ENCODE assay signal across 31 cellular contexts in genomic region chr14:99996951-99997571, GRCh38.
DNase-seq lines count a peak whose midpoint lies in the region; ATAC-seq, FAIRE-seq and TF ChIP-seq lines count a peak whose summit lies in the region.
"Had no signal": no experiment of that assay in that cellular context is flagged by ENCODE, and none has a peak within 500 bp of the region (broad histone marks: within the 10 kb centered on the region; RNA-seq: fewer than 3 reads in every experiment).

No MANE protein-coding gene starts in this region.

- no peaks in the 10 kb centered on the region for H3K9me3 ChIP-seq in PC-9 (ENCODE audit: insufficient read depth, low read depth)
- H3K9me3 ChIP-seq: esophagus muscularis mucosa, heart right ventricle, upper lobe of right lung had no signal

- BruUV-seq in PC-9 (replicated peaks; lab: Mats Ljungman, UMichigan), result no TSS peak

- no peaks in the 10 kb centered on the region for H3K9me2 ChIP-seq in PC-9 (ENCODE audit: insufficient read depth)

- no peak overlapping the region for H3K4me3 Mint-ChIP-seq in mesothelial cell of epicardium
- H3K4me3 Mint-ChIP-seq in CD14-positive monocyte, result no peak overlapping the region
- H3K4me3 Mint-ChIP-seq in activated T-cell treated with anti-CD3 and anti-CD28 coated beads, Interleukin-2, amount 50 U/mL, for 4 hours, result no peak overlapping the region
- H3K4me3 Mint-ChIP-seq: CD4-positive, alpha-beta memory T cell; dendritic cell treated with granulocyte-macrophage colony-stimulating factor and Interleukin-4, amounts not matched to agents 40 ng/mL and 50 ng/mL, for 4 days; natural killer cell treated with Interleukin-12 subunit alpha and Interleukin-12 subunit beta and Interleukin-15 and Interleukin-18, amount 100 ng/mL, for 72 hours had no signal

- in situ Hi-C loops in GM13977 (cut with MboI; ENCODE audit: low pct_unique_long_range_greater_than_20kb, low sequenced_read_pairs, unreplicated experiment), result no loop called here

- H3K79me2 ChIP-seq in PC-9 (ENCODE audit: low read depth), result 0 out of 2 replicates have a peak, but pooled peaks cover 6% of the 10 kb centered on the region

- DNase-seq in AG04449 (ENCODE audit: low read depth, low spot score) (peak; percentile 44), PC-9 (peak in 1 of 2 experiments; percentile 90), bronchial epithelial cell (ENCODE audit: low read depth) (peak; percentile 79), mesothelial cell of epicardium (ENCODE audit: low spot score in 2 of 2, unreplicated experiment in 2 of 2) (no peak), GM13977 (ENCODE audit: low spot score) (no peak), CD14-positive monocyte (ENCODE audit: low spot score) (no peak), AG08395 (ENCODE audit: low spot score) (no peak)
- DNase-seq in activated T-cell treated with anti-CD3 and anti-CD28 coated beads, Interleukin-2, amount 50 U/mL, for 4 hours, result no peak
- DNase-seq: activated CD4-positive, alpha-beta T cell treated with anti-CD3 and anti-CD28 coated beads for 4 hours; activated effector memory CD4-positive, alpha-beta T cell treated with Interleukin-2 at 50 U/mL for 16 hours; activated T-cell treated with anti-CD3 and anti-CD28 coated beads for 4 hours; CD4-positive, alpha-beta memory T cell; central memory CD4-positive, alpha-beta T cell; heart right ventricle; NCI-H1417 treated with DMSO at 0.1 percent for 48 hours; NCI-H2029 treated with DMSO at 0.1 percent for 48 hours; NCI-H69; occipital lobe; retina; stimulated activated naive CD4-positive, alpha-beta T cell; T-helper 9 cell; upper lobe of right lung had no signal

- intact Hi-C loops in PC-9 (cut with micrococcal nuclease; ENCODE audit: unreplicated experiment) (no loop called here), CD14-positive monocyte (cut with micrococcal nuclease) (no loop called here)

- no peaks in the 10 kb centered on the region for H4K20me1 ChIP-seq in PC-9 (ENCODE audit: insufficient read depth)

- no peak for ATAC-seq in activated T-cell treated with anti-CD3 and anti-CD28 coated beads, Interleukin-2, amount 50 U/mL, for 4 hours
- ATAC-seq: activated naive CD4-positive, alpha-beta T cell treated with anti-CD3 and anti-CD28 coated beads, Interleukin-2, amount 50 U/mL, for 72 hours; heart right ventricle; natural killer cell treated with Interleukin-12 subunit alpha and Interleukin-12 subunit beta and Interleukin-15 and Interleukin-18, amount 100 ng/mL, for 72 hours; Panc1; upper lobe of right lung had no signal

- TF ChIP-seq CTCF in AG04449 (IDR thresholded peaks at IDR 0.05; ENCODE audit: insufficient read depth, low read length, missing control alignments) (no peak), PC-9 (conservative IDR thresholded peaks at IDR 0.05) (no peak), bronchial epithelial cell (IDR thresholded peaks at IDR 0.05; ENCODE audit: insufficient read depth, low read length, severe bottlenecking) (no peak), mesothelial cell of epicardium (IDR thresholded peaks at IDR 0.05; ENCODE audit: unreplicated experiment) (no peak), GM13977 (IDR thresholded peaks at IDR 0.05; ENCODE audit: extremely low read depth, insufficient read depth, missing control alignments) (no peak), CD14-positive monocyte (IDR thresholded peaks at IDR 0.05) (no peak)

- peak overlapping the region; percentile 78 for H3K27ac ChIP-seq in PC-9
- H3K27ac ChIP-seq: esophagus muscularis mucosa, heart right ventricle, KMS-11, upper lobe of right lung had no signal

- H3K27ac Mint-ChIP-seq in mesothelial cell of epicardium, result peak overlapping the region; percentile 23
- no peak overlapping the region for H3K27ac Mint-ChIP-seq in CD14-positive monocyte
- H3K27ac Mint-ChIP-seq: activated naive CD4-positive, alpha-beta T cell treated with anti-CD3 and anti-CD28 coated beads, Interleukin-2, amount 50 U/mL, for 72 hours; dendritic cell treated with granulocyte-macrophage colony-stimulating factor and Interleukin-4, amounts not matched to agents 40 ng/mL and 50 ng/mL, for 4 days; natural killer cell treated with Interleukin-12 subunit alpha and Interleukin-12 subunit beta and Interleukin-15 and Interleukin-18, amount 100 ng/mL, for 72 hours had no signal

- H3K4me1 Mint-ChIP-seq in mesothelial cell of epicardium (peaks cover 7% of the 10 kb centered on the region), CD14-positive monocyte (peaks cover 4% of the 10 kb centered on the region)
- H3K4me1 Mint-ChIP-seq in activated T-cell treated with anti-CD3 and anti-CD28 coated beads, Interleukin-2, amount 50 U/mL, for 4 hours (ENCODE audit: low read depth), result peaks cover 9% of the 10 kb centered on the region

- no peaks in the 10 kb centered on the region for H3K36me3 ChIP-seq in PC-9 (ENCODE audit: low read depth)
- H3K36me3 ChIP-seq in bronchial epithelial cell (ENCODE audit: control insufficient read depth, insufficient read depth, low read length), result no peaks in the 10 kb centered on the region
- H3K36me3 ChIP-seq: esophagus muscularis mucosa, heart right ventricle, upper lobe of right lung had no signal

- H3K36me3 Mint-ChIP-seq in mesothelial cell of epicardium (peaks cover 24% of the 10 kb centered on the region), CD14-positive monocyte (no peaks in the 10 kb centered on the region)
- no peaks in the 10 kb centered on the region for H3K36me3 Mint-ChIP-seq in activated T-cell treated with anti-CD3 and anti-CD28 coated beads, Interleukin-2, amount 50 U/mL, for 4 hours (ENCODE audit: insufficient read depth)
- H3K36me3 Mint-ChIP-seq: CD4-positive, alpha-beta memory T cell; natural killer cell treated with Interleukin-12 subunit alpha and Interleukin-12 subunit beta and Interleukin-15 and Interleukin-18, amount 100 ng/mL, for 72 hours had no signal

- no peak for FAIRE-seq in bronchial epithelial cell (lab: Jason Lieb, UNC)
- FAIRE-seq: astrocyte, frontal cortex, H54 had no signal

- no peaks in the 10 kb centered on the region for H3K27me3 ChIP-seq in PC-9 (ENCODE audit: insufficient read depth, low read depth)
- H3K27me3 ChIP-seq in bronchial epithelial cell (ENCODE audit: control insufficient read depth, insufficient read depth, low read length), result no peaks in the 10 kb centered on the region
- H3K27me3 ChIP-seq: esophagus muscularis mucosa, heart right ventricle, upper lobe of right lung had no signal

- peak overlapping the region; percentile 34; the same call in 1 of the 2 replicates for H2AFZ ChIP-seq in PC-9

- H3K4me3 ChIP-seq in AG04449 (ENCODE audit: low read depth, low read length) (no peak overlapping the region), PC-9 (no peak overlapping the region), bronchial epithelial cell (ENCODE audit: low read depth, low read length) (no peak overlapping the region)
- H3K4me3 ChIP-seq: esophagus muscularis mucosa, heart right ventricle, upper lobe of right lung had no signal

- H3K4me2 ChIP-seq in PC-9, result peak overlapping the region; percentile 52
- H3K4me2 ChIP-seq: KMS-11 had no signal

- peaks cover 28% of the 10 kb centered on the region for H3K9me3 Mint-ChIP-seq in mesothelial cell of epicardium
- peaks cover 0 to 3% (median 0%) of the 10 kb centered on the region in 7 donors for H3K9me3 Mint-ChIP-seq in CD14-positive monocyte
- no peaks in the 10 kb centered on the region for H3K9me3 Mint-ChIP-seq in activated T-cell treated with anti-CD3 and anti-CD28 coated beads, Interleukin-2, amount 50 U/mL, for 4 hours
- H3K9me3 Mint-ChIP-seq: activated naive CD4-positive, alpha-beta T cell treated with anti-CD3 and anti-CD28 coated beads, Interleukin-2, amount 50 U/mL, for 72 hours; dendritic cell treated with granulocyte-macrophage colony-stimulating factor and Interleukin-4, amounts not matched to agents 40 ng/mL and 50 ng/mL, for 4 days; natural killer cell treated with Interleukin-12 subunit alpha and Interleukin-12 subunit beta and Interleukin-15 and Interleukin-18, amount 100 ng/mL, for 72 hours had no signal

- CTCF ChIA-PET in AG04449 (lab: Yijun Ruan, JAX) (interaction anchor here (0.5 to 2.4 kb wide), 9 partner anchors 8 to 112 kb away, joined by 3 to 15 read pairs (median 3); no protein-coding TSS in a partner anchor), PC-9 (lab: Charles Lee) (no interaction called here)

- H3K27me3 Mint-ChIP-seq in mesothelial cell of epicardium (ENCODE audit: low read depth) (no peaks in the 10 kb centered on the region), CD14-positive monocyte (ENCODE audit: low read depth in 3 of 3) (peaks cover 0 to 2% (median 2%) of the 10 kb centered on the region in 3 donors)
- H3K27me3 Mint-ChIP-seq in activated T-cell treated with anti-CD3 and anti-CD28 coated beads, Interleukin-2, amount 50 U/mL, for 4 hours (ENCODE audit: low read depth), result peaks cover 7% of the 10 kb centered on the region

- peaks cover 25% of the 10 kb centered on the region for H3K4me1 ChIP-seq in PC-9 (replicated peaks; ENCODE audit: insufficient read depth)
- H3K4me1 ChIP-seq: esophagus muscularis mucosa, heart right ventricle, upper lobe of right lung had no signal

- H3F3A ChIP-seq in PC-9 (ENCODE audit: insufficient read depth, low read depth), result peaks cover 24% of the 10 kb centered on the region

- POLR2A ChIA-PET in AG04449 (lab: Yijun Ruan, JAX) (interaction anchor here (0.5 to 0.9 kb wide), 3 partner anchors 18 to 108 kb away, joined by 3 to 7 read pairs (median 3); no protein-coding TSS in a partner anchor), PC-9 (lab: Charles Lee; ENCODE audit: unreplicated experiment) (no interaction called here)

Comparison
In these comparisons a context has a peak if more than half of its experiments do, and no peak if none do; other contexts are left out.
1. DNase-seq: peak in AG04449 (single experiment) and bronchial epithelial cell (single experiment); none in mesothelial cell of epicardium (0 of 2), GM13977 (single experiment), CD14-positive monocyte (single experiment), activated T-cell treated with anti-CD3 and anti-CD28 coated beads, Interleukin-2, amount 50 U/mL, for 4 hours (single experiment) and AG08395 (single experiment).